ENCODE assay signal across 2 cellular contexts in the genomic region with DNA sequence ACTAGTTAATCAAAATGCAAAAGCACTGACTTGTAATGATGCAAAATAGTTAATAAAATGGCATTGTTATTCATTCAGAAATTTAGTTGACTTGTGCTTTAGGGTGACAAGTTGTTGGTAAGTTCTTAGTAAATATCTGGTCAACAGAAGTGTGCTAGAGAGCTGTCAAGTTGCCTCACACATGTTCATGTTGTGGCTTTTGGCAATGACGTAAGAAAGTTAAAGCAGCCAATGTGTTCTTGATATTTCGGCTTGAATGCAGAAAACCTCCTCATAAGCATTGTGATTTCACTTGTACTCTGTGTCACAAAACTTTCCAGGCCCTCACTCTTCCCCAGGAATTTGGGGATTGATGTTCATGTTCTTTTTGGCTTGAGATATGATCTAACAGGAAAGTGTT.
TF ChIP-seq lines count a peak whose summit lies in the region.

No MANE protein-coding gene starts in this region.

TF ChIP-seq in HepG2, 621 proteins besides CTCF, POLR2A, EP300 and RAD21 (continued from another document):
- TF ChIP-seq, protein P1, sequence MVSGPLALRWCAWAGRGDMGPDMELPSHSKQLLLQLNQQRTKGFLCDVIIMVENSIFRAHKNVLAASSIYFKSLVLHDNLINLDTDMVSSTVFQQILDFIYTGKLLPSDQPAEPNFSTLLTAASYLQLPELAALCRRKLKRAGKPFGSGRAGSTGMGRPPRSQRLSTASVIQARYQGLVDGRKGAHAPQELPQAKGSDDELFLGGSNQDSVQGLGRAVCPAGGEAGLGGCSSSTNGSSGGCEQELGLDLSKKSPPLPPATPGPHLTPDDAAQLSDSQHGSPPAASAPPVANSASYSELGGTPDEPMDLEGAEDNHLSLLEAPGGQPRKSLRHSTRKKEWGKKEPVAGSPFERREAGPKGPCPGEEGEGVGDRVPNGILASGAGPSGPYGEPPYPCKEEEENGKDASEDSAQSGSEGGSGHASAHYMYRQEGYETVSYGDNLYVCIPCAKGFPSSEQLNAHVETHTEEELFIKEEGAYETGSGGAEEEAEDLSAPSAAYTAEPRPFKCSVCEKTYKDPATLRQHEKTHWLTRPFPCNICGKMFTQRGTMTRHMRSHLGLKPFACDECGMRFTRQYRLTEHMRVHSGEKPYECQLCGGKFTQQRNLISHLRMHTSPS (CRISPR knock-in tag; IDR thresholded peaks at IDR 0.05; ENCODE audit: low read depth) = no peak

TF ChIP-seq in WTC11, 78 proteins besides CTCF, POLR2A, EP300 and RAD21 (continued from another document):
- TF ChIP-seq, protein P2, sequence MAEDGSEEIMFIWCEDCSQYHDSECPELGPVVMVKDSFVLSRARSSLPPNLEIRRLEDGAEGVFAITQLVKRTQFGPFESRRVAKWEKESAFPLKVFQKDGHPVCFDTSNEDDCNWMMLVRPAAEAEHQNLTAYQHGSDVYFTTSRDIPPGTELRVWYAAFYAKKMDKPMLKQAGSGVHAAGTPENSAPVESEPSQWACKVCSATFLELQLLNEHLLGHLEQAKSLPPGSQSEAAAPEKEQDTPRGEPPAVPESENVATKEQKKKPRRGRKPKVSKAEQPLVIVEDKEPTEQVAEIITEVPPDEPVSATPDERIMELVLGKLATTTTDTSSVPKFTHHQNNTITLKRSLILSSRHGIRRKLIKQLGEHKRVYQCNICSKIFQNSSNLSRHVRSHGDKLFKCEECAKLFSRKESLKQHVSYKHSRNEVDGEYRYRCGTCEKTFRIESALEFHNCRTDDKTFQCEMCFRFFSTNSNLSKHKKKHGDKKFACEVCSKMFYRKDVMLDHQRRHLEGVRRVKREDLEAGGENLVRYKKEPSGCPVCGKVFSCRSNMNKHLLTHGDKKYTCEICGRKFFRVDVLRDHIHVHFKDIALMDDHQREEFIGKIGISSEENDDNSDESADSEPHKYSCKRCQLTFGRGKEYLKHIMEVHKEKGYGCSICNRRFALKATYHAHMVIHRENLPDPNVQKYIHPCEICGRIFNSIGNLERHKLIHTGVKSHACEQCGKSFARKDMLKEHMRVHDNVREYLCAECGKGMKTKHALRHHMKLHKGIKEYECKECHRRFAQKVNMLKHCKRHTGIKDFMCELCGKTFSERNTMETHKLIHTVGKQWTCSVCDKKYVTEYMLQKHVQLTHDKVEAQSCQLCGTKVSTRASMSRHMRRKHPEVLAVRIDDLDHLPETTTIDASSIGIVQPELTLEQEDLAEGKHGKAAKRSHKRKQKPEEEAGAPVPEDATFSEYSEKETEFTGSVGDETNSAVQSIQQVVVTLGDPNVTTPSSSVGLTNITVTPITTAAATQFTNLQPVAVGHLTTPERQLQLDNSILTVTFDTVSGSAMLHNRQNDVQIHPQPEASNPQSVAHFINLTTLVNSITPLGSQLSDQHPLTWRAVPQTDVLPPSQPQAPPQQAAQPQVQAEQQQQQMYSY (CRISPR knock-in tag; IDR thresholded peaks at IDR 0.05) = no peak
- TF ChIP-seq, protein P3, sequence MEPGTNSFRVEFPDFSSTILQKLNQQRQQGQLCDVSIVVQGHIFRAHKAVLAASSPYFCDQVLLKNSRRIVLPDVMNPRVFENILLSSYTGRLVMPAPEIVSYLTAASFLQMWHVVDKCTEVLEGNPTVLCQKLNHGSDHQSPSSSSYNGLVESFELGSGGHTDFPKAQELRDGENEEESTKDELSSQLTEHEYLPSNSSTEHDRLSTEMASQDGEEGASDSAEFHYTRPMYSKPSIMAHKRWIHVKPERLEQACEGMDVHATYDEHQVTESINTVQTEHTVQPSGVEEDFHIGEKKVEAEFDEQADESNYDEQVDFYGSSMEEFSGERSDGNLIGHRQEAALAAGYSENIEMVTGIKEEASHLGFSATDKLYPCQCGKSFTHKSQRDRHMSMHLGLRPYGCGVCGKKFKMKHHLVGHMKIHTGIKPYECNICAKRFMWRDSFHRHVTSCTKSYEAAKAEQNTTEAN (CRISPR knock-in tag; IDR thresholded peaks at IDR 0.05) = no peak
- TF ChIP-seq ZNF232 (CRISPR knock-in tag; IDR thresholded peaks at IDR 0.05) (no peak), NFE2L1 (CRISPR knock-in tag; IDR thresholded peaks at IDR 0.05) (no peak), FOXK1 (CRISPR knock-in tag; IDR thresholded peaks at IDR 0.05) (no peak), GABPB1 (CRISPR knock-in tag; IDR thresholded peaks at IDR 0.05) (no peak), EMX1 (CRISPR knock-in tag; IDR thresholded peaks at IDR 0.05) (no peak), ELF4 (CRISPR knock-in tag; IDR thresholded peaks at IDR 0.05; ENCODE audit: low read depth) (no peak), NR1H2 (CRISPR knock-in tag; IDR thresholded peaks at IDR 0.05) (no peak), TEAD1 (CRISPR knock-in tag; IDR thresholded peaks at IDR 0.05) (no peak), TP53 (CRISPR knock-in tag; IDR thresholded peaks at IDR 0.05) (no peak), ZNF219 (CRISPR knock-in tag; IDR thresholded peaks at IDR 0.05; ENCODE audit: borderline replicate concordance) (no peak), NR2C2 (CRISPR knock-in tag; IDR thresholded peaks at IDR 0.05) (no peak), ZNF396 (CRISPR knock-in tag; IDR thresholded peaks at IDR 0.05; ENCODE audit: borderline replicate concordance) (no peak), JUN (CRISPR knock-in tag; IDR thresholded peaks at IDR 0.05) (no peak)
- TF ChIP-seq, protein P4, sequence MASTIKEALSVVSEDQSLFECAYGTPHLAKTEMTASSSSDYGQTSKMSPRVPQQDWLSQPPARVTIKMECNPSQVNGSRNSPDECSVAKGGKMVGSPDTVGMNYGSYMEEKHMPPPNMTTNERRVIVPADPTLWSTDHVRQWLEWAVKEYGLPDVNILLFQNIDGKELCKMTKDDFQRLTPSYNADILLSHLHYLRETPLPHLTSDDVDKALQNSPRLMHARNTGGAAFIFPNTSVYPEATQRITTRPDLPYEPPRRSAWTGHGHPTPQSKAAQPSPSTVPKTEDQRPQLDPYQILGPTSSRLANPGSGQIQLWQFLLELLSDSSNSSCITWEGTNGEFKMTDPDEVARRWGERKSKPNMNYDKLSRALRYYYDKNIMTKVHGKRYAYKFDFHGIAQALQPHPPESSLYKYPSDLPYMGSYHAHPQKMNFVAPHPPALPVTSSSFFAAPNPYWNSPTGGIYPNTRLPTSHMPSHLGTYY (CRISPR knock-in tag; IDR thresholded peaks at IDR 0.05) = no peak
- TF ChIP-seq, protein P5, sequence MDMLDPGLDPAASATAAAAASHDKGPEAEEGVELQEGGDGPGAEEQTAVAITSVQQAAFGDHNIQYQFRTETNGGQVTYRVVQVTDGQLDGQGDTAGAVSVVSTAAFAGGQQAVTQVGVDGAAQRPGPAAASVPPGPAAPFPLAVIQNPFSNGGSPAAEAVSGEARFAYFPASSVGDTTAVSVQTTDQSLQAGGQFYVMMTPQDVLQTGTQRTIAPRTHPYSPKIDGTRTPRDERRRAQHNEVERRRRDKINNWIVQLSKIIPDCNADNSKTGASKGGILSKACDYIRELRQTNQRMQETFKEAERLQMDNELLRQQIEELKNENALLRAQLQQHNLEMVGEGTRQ (CRISPR knock-in tag; IDR thresholded peaks at IDR 0.05) = no peak
- TF ChIP-seq, protein P6, sequence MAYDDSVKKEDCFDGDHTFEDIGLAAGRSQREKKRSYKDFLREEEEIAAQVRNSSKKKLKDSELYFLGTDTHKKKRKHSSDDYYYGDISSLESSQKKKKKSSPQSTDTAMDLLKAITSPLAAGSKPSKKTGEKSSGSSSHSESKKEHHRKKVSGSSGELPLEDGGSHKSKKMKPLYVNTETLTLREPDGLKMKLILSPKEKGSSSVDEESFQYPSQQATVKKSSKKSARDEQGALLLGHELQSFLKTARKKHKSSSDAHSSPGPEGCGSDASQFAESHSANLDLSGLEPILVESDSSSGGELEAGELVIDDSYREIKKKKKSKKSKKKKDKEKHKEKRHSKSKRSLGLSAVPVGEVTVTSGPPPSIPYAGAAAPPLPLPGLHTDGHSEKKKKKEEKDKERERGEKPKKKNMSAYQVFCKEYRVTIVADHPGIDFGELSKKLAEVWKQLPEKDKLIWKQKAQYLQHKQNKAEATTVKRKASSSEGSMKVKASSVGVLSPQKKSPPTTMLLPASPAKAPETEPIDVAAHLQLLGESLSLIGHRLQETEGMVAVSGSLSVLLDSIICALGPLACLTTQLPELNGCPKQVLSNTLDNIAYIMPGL (CRISPR knock-in tag; IDR thresholded peaks at IDR 0.05) = no peak
